ENCODE assay signal across 1 cellular context in the genomic region with DNA sequence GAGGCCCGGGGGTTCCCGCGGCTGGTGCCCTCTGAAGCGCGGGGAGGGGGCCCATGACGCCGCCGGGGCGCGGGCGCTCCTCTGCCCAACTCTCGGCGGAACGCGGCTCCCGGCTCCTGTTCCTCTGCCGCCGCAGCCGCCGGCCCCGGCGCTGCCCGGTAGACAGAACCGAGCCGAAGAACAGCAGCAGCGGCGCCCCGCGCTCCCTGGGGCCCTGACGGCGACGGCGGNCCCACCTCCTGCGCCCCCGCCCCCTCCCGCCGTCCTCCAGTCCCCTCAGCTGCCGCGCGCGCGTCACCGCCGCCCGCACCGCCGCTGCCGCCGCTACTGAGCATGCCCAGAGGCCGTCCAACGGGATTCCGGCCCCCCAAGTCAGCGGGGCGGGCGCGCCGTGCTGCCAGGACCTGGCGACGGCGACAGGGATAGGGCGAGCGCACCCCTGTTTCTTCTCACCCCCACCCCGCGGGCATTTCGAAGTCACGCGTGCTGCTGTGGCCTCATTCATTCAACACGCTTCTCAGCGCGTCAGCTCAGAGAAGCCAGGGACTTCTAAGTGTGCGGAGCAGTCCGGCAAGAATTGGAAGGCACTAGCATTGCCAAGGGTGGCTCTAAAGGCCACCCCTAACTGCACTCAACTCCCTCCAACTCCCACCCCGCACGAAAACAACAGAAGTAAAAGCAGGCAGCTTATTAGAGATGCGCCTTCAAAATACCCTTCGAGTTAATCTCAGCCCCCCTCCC.
TF ChIP-seq lines count a peak whose summit lies in the region.

Gene IPMK (minus strand): TSS at position 182 of the 741 bp plus-strand sequence. CDS start 283 bp downstream, outside the sequence.

TF ChIP-seq in IMR-90, 13 proteins besides CTCF, POLR2A, EP300 and RAD21:
- no peak for TF ChIP-seq ELK1 (IDR thresholded peaks at IDR 0.05; ENCODE audit: borderline replicate concordance, low read depth, low read length)
- no peak for TF ChIP-seq SMC3 (IDR thresholded peaks at IDR 0.05; ENCODE audit: low read depth, low read length)
- peak; percentile 87 for TF ChIP-seq MXI1 (IDR thresholded peaks at IDR 0.05; ENCODE audit: borderline replicate concordance, low read depth, low read length)
- TF ChIP-seq MAZ (IDR thresholded peaks at IDR 0.05; ENCODE audit: borderline replicate concordance, low read depth, low read length), result peak; percentile 55; the same call in 1 of the 2 replicates
- no peak for TF ChIP-seq MAFK (IDR thresholded peaks at IDR 0.05; ENCODE audit: low read depth, low read length)
- TF ChIP-seq NFE2L2 (IDR thresholded peaks at IDR 0.05; ENCODE audit: low read depth, low read length), result no peak
- TF ChIP-seq RFX5 (IDR thresholded peaks at IDR 0.05; ENCODE audit: low read depth, low read length), result no peak
- no peak for TF ChIP-seq RCOR1 (IDR thresholded peaks at IDR 0.05; ENCODE audit: insufficient replicate concordance, low read length)
- TF ChIP-seq BHLHE40 (IDR thresholded peaks at IDR 0.05; ENCODE audit: low read depth, low read length), result peak; percentile 66
- TF ChIP-seq CHD1 (IDR thresholded peaks at IDR 0.05; ENCODE audit: low read depth, low read length), result no peak
- no peak for TF ChIP-seq CEBPB (IDR thresholded peaks at IDR 0.05; ENCODE audit: low read depth, low read length)
- TF ChIP-seq USF2 (IDR thresholded peaks at IDR 0.05; ENCODE audit: low read depth, low read length), result peak; percentile 21; the same call in 1 of the 2 replicates
- TF ChIP-seq FOS (IDR thresholded peaks at IDR 0.05; ENCODE audit: low read depth, low read length), result no peak
